21 cellular contexts compared by ENCODE assay signal in genomic region chr3:172177803-172178316, GRCh38.
"Had no signal": no experiment of that assay in that cellular context is flagged by ENCODE, and none has a peak within 500 bp of the region (broad histone marks: within the 10 kb centered on the region; RNA-seq: fewer than 3 reads in every experiment).

No MANE protein-coding gene starts in this region.

- H3K27me3 Mint-ChIP-seq: activated naive CD8-positive, alpha-beta T cell treated with anti-CD3 and anti-CD28 coated beads, Interleukin-2, amount 10 ng/mL, durations not matched to agents 7 days and 5 days had no signal

- H3K4me3 ChIP-seq: esophagus muscularis mucosa, left ventricle myocardium inferior, sigmoid colon, spleen, upper lobe of right lung had no signal

- ATAC-seq: activated T-cell treated with anti-CD3 and anti-CD28 coated beads, Interleukin-2, amount 50 U/mL, for 4 hours; stimulated activated naive CD8-positive, alpha-beta T cell treated with anti-CD3 and anti-CD28 coated beads, Interleukin-15, Interleukin-2, amounts not matched to agents 100 U/mL and 50 U/mL, for 24 hours; upper lobe of right lung had no signal

- H3K4me3 Mint-ChIP-seq: activated naive CD4-positive, alpha-beta T cell treated with anti-CD3 and anti-CD28 coated beads for 36 hours; activated naive CD8-positive, alpha-beta T cell treated with anti-CD3 and anti-CD28 coated beads, Interleukin-2, amount 10 ng/mL, durations not matched to agents 7 days and 5 days; activated T-cell treated with anti-CD3 and anti-CD28 coated beads, Interleukin-2, amount 50 U/mL, for 4 hours had no signal

- H3K27ac ChIP-seq: upper lobe of right lung had no signal

- H3K9me3 Mint-ChIP-seq: activated naive CD4-positive, alpha-beta T cell treated with anti-CD3 and anti-CD28 coated beads for 36 hours; activated T-cell treated with anti-CD3 and anti-CD28 coated beads, Interleukin-2, amount 50 U/mL, for 4 hours had no signal

- H3K27ac Mint-ChIP-seq: activated naive CD4-positive, alpha-beta T cell treated with anti-CD3 and anti-CD28 coated beads for 36 hours; activated naive CD8-positive, alpha-beta T cell treated with anti-CD3 and anti-CD28 coated beads, Interleukin-2, amount 10 ng/mL, durations not matched to agents 7 days and 5 days had no signal

- DNase-seq: activated CD8-positive, alpha-beta memory T cell treated with anti-CD3 and anti-CD28 coated beads, Interleukin-2, amount 50 U/mL, for 48 hours; activated naive CD4-positive, alpha-beta T cell treated with anti-CD3 and anti-CD28 coated beads for 36 hours; activated naive CD8-positive, alpha-beta T cell treated with anti-CD3 and anti-CD28 coated beads, Interleukin-2, amount 10 ng/mL, durations not matched to agents 7 days and 5 days; activated T-cell treated with anti-CD3 and anti-CD28 coated beads, Interleukin-2, amount 50 U/mL, for 4 hours; amniotic stem cell; effector CD8-positive, alpha-beta T cell; glutamatergic neuron; hippocampal formation; left ventricle myocardium inferior; mammary epithelial cell; midbrain; occipital lobe; sigmoid colon; spleen; stimulated activated CD4-positive, alpha-beta T cell treated with anti-CD3 and anti-CD28 coated beads, Interleukin-4, amount 100 ng/mL, for 24 hours; stimulated activated naive CD8-positive, alpha-beta T cell treated with anti-CD3 and anti-CD28 coated beads, Interleukin-15, Interleukin-2, amounts not matched to agents 100 U/mL and 50 U/mL, for 24 hours; T-helper 1 cell; T-helper 9 cell; upper lobe of right lung had no signal

- FAIRE-seq: frontal cortex had no signal

- H3K9me3 ChIP-seq: esophagus muscularis mucosa, left ventricle myocardium inferior, sigmoid colon, spleen, upper lobe of right lung had no signal

- H3K36me3 ChIP-seq: esophagus muscularis mucosa, left ventricle myocardium inferior, sigmoid colon, spleen, upper lobe of right lung had no signal

- H3K27me3 ChIP-seq: esophagus muscularis mucosa, sigmoid colon, spleen, upper lobe of right lung had no signal
